12 cellular contexts compared by ENCODE assay signal in the genomic region with DNA sequence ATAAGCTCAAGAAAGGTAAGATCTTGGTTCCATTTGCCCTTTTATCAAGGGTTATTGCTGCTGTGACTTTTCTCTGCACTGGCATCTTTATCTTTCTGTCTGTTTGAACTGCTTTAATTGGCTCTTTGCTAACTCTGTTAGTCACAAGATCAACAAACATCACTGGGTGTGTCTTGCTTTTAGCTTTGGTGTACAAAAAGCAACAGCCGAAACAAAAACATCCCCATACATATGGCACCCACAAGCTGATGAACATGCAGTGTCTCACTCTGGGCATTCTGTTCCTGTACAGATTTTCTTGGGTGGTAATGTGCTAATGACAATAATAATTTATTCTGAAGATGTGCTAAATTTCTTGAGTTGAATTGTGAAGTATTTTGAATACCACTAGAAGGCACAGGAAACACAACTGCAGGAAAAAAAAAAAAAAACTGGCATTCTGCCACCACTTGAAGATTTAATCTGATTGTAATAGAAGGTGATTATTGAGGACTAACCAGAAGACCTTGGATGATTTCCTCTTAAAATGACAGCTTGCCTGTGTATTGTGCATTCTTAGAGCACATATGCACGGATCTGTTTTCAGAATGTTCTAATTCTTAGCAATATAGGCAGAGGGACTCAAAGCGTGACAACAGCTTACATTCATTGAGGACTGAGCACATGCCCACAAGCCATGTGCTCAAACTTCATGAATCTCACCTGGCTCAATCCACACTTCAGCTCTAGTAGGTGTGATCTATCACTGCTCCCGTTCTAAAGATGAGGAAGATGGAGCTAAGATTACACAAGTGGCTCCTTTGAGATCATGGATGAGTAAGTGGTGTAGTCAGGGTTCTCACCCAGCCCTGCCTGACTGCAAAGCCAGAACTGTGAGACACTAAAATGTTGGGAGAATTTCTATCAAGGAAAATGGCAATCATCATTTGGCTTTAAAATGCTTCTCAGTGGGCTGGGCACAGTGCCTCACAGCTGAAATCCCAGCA.
DNase-seq lines count a peak whose midpoint lies in the region; ATAC-seq and TF ChIP-seq lines count a peak whose summit lies in the region.
"Had no signal": no experiment of that assay in that cellular context is flagged by ENCODE, and none has a peak within 500 bp of the region (broad histone marks: within the 10 kb centered on the region; RNA-seq: fewer than 3 reads in every experiment).

No MANE protein-coding gene starts in this region.

- H3K79me2 ChIP-seq in Loucy (ENCODE audit: insufficient read depth, low read length), result peaks cover 11% of the 10 kb centered on the region; the same call in 1 of the 2 replicates

- H3K9me3 Mint-ChIP-seq in naive thymus-derived CD4-positive, alpha-beta T cell, result peaks cover 0 to 2% (median 0%) of the 10 kb centered on the region in 11 donors
- H3K9me3 Mint-ChIP-seq: central memory CD8-positive, alpha-beta T cell had no signal

- H2AFZ ChIP-seq in Loucy (ENCODE audit: low read length), result no peak overlapping the region

- H3K36me3 ChIP-seq in Loucy (ENCODE audit: insufficient read depth, low read length) (no peaks in the 10 kb centered on the region), brain microvascular endothelial cell (replicated peaks) (no peaks in the 10 kb centered on the region)
- H3K36me3 ChIP-seq in naive thymus-derived CD4-positive, alpha-beta T cell (ENCODE audit: control insufficient read depth in 2 of 3, insufficient read depth in 3 of 3, low read length in 3 of 3), result no peaks in the 10 kb centered on the region

- H3K4me3 Mint-ChIP-seq in naive thymus-derived CD4-positive, alpha-beta T cell, result peak overlapping the region in 6 of 10 donors; percentile 31 to 58 (median 49)
- H3K4me3 Mint-ChIP-seq: central memory CD8-positive, alpha-beta T cell had no signal

- H3K4me2 ChIP-seq in Loucy (ENCODE audit: low read depth, low read length, poor library complexity, severe bottlenecking), result peak overlapping the region; percentile 23

- H3K4me1 Mint-ChIP-seq in naive thymus-derived CD4-positive, alpha-beta T cell, result peaks cover 0 to 27% (median 17%) of the 10 kb centered on the region in 7 donors
- H3K4me1 Mint-ChIP-seq: central memory CD8-positive, alpha-beta T cell had no signal

- H3K36me3 Mint-ChIP-seq in naive thymus-derived CD4-positive, alpha-beta T cell, result no peaks in the 10 kb centered on the region

- CTCF ChIA-PET in naive thymus-derived CD4-positive, alpha-beta T cell (lab: Charles Lee), result no interaction called here

- peaks cover 7 to 32% (median 17%) of the 10 kb centered on the region in 5 donors for H3K27me3 Mint-ChIP-seq in naive thymus-derived CD4-positive, alpha-beta T cell

- H3K9me3 ChIP-seq in Loucy (ENCODE audit: insufficient read depth, low read depth, low read length), result no peaks in the 10 kb centered on the region
- H3K9me3 ChIP-seq in naive thymus-derived CD4-positive, alpha-beta T cell (ENCODE audit: control insufficient read depth in 2 of 3, low read length in 3 of 3), result no peaks in the 10 kb centered on the region

- H3K9ac ChIP-seq in Loucy (ENCODE audit: low read depth, low read length, poor library complexity, severe bottlenecking), result no peak overlapping the region

- peaks cover 11% of the 10 kb centered on the region for H4K20me1 ChIP-seq in Loucy (ENCODE audit: insufficient read depth, low read length, poor library complexity, severe bottlenecking)

- H3K9me2 ChIP-seq in Loucy (replicated peaks; ENCODE audit: low read depth, low read length), result no peaks in the 10 kb centered on the region

- peak; percentile 40 for DNase-seq in D341Med (ENCODE audit: low spot score)
- DNase-seq in brain microvascular endothelial cell, result peak; percentile 50
- DNase-seq in naive thymus-derived CD4-positive, alpha-beta T cell, result peak in 6 of 9 donors; percentile 34 to 69 (median 57)
- no peak for DNase-seq in ecto neural progenitor cell (ENCODE audit: low spot score)
- DNase-seq in C1 segment of cervical spinal cord (lab: John Stamatoyannopoulos, UW), result no peak
- no peak for DNase-seq in NCI-H1930 (lab: John Stamatoyannopoulos, UW)
- DNase-seq: islet precursor cell, posterior cingulate gyrus had no signal

- H3K27me3 ChIP-seq in Loucy (ENCODE audit: insufficient read depth, low read length, poor library complexity, severe bottlenecking) (no peaks in the 10 kb centered on the region), brain microvascular endothelial cell (replicated peaks) (no peaks in the 10 kb centered on the region)
- H3K27me3 ChIP-seq in naive thymus-derived CD4-positive, alpha-beta T cell (ENCODE audit: control insufficient read depth in 2 of 2, insufficient read depth in 2 of 2, low read length in 2 of 2), result no peaks in the 10 kb centered on the region

- POLR2A ChIA-PET in naive thymus-derived CD4-positive, alpha-beta T cell (lab: Charles Lee), result no interaction called here

- peaks cover 18% of the 10 kb centered on the region for H3K4me1 ChIP-seq in Loucy (ENCODE audit: insufficient read depth, low read length, poor library complexity, severe bottlenecking)
- peaks cover 0 to 11% of the 10 kb centered on the region in 2 donors for H3K4me1 ChIP-seq in naive thymus-derived CD4-positive, alpha-beta T cell (ENCODE audit: control insufficient read depth in 2 of 2, insufficient read depth in 2 of 2, low read length in 2 of 2)

- H3F3A ChIP-seq in Loucy (ENCODE audit: low read depth), result no peaks in the 10 kb centered on the region

- TF ChIP-seq CTCF in Loucy (conservative IDR thresholded peaks at IDR 0.05; ENCODE audit: low read length) (no peak), brain microvascular endothelial cell (IDR thresholded peaks at IDR 0.05; ENCODE audit: low read depth, low read length, missing control alignments) (no peak)

- H3K27ac ChIP-seq in brain microvascular endothelial cell, result peak overlapping the region; percentile 15
- no peak overlapping the region for H3K27ac ChIP-seq in naive thymus-derived CD4-positive, alpha-beta T cell (ENCODE audit: low read depth, low read length)
- H3K27ac ChIP-seq: HL-60 had no signal

- in situ Hi-C loops in brain microvascular endothelial cell (cut with HindIII; ENCODE audit: low pct_ligation_motif_present, low sequenced_read_pairs), result no loop called here

- intact Hi-C loops in naive thymus-derived CD4-positive, alpha-beta T cell (cut with micrococcal nuclease), result loop anchor here in 1 of 2 donors (2.0 kb wide), 1 partner anchor 103 kb away; no protein-coding TSS in a partner anchor

- ATAC-seq in naive thymus-derived CD4-positive, alpha-beta T cell, result peak; percentile 42
- ATAC-seq in HG03378 (IDR thresholded peaks at IDR 0.05; ENCODE audit: unreplicated experiment), result no peak

- peak overlapping the region in 3 of 9 donors; percentile 21 to 46 (median 35) for H3K27ac Mint-ChIP-seq in naive thymus-derived CD4-positive, alpha-beta T cell

- H3K4me3 ChIP-seq in Loucy (ENCODE audit: low read length, poor library complexity, severe bottlenecking) (no peak overlapping the region), brain microvascular endothelial cell (ENCODE audit: low read depth, low read length) (no peak overlapping the region)
- no peak overlapping the region for H3K4me3 ChIP-seq in naive thymus-derived CD4-positive, alpha-beta T cell (ENCODE audit: low read length)

Comparison
In these comparisons a context has a peak if more than half of its experiments do, and no peak if none do; other contexts are left out.
1. DNase-seq: peak in D341Med (single experiment), brain microvascular endothelial cell (single experiment) and naive thymus-derived CD4-positive, alpha-beta T cell (6 of 9); none in ecto neural progenitor cell (single experiment), C1 segment of cervical spinal cord (0 of 14) and NCI-H1930 (0 of 2).